16 cellular contexts compared by ENCODE assay signal in the genomic region with DNA sequence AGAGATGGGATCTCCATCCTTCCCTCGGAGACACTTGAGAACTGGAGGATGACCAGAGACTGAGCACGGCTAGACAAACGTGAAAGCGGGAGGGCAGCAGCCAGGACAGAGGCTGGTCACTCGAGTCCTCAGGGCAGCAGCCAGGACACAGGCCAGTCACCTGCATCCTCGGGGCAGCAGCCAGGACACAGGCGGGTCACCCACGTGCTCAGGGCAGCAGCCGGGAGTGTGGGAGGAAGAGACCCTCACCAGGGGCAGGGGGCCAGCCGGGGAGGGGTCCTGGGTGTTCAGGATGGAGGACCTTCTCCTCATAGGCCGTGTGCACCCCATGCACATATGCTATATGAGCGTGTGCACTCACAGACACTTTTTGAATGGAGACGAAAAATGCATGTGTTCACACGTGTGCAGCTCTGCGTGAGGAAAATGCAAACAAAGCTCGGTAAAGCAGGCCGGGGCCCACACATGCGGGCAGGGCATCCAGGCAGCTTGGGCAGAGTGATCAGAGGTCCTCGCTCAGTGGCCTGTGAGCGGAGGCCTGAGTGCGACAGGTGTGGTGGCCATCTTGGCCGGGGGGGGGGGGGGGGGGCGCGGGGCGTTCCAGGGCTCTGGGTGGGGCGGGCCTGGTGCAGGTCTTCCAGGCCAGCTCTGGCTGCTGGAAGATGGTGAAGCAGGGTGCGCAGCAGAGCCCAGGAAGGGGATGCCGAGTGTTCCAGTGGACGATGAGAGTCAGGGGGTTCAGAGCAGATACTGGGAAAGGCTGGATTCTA. TPM values are rescaled to one million over a fixed set of nuclear protein-coding genes. Genes with fewer than 3 reads are reported as not detected.
DNase-seq lines count a peak whose midpoint lies in the region; ATAC-seq and TF ChIP-seq lines count a peak whose summit lies in the region.
"Had no signal": no experiment of that assay in that cellular context is flagged by ENCODE, and none has a peak within 500 bp of the region (broad histone marks: within the 10 kb centered on the region; RNA-seq: fewer than 3 reads in every experiment).

No MANE protein-coding gene starts in this region.

- peaks cover 14% of the 10 kb centered on the region for H3K4me1 Mint-ChIP-seq in activated CD8-positive, alpha-beta T cell treated with anti-CD3 and anti-CD28 coated beads, Interleukin-2, amount 10 ng/mL, durations not matched to agents 7 days and 5 days (ENCODE audit: low read depth)
- peaks cover 5% of the 10 kb centered on the region for H3K4me1 Mint-ChIP-seq in activated CD8-positive, alpha-beta T cell treated with anti-CD3 and anti-CD28 coated beads for 36 hours (ENCODE audit: low read depth)
- H3K4me1 Mint-ChIP-seq in endothelial cell (ENCODE audit: unreplicated experiment), result no peaks in the 10 kb centered on the region
- peaks cover 6% of the 10 kb centered on the region for H3K4me1 Mint-ChIP-seq in type B pancreatic cell (ENCODE audit: unreplicated experiment)

- H3K4me3 ChIP-seq in H7 (ENCODE audit: insufficient read depth, low read depth, low read length) (no peak overlapping the region), lower leg skin (ENCODE audit: low read depth, poor library complexity, severe bottlenecking) (no peak overlapping the region)
- H3K4me3 ChIP-seq: BLaER1, GM23248 had no signal

- no peak for TF ChIP-seq POLR2A in lower leg skin (IDR thresholded peaks at IDR 0.05)

- no peaks in the 10 kb centered on the region for H3K27me3 Mint-ChIP-seq in activated CD8-positive, alpha-beta T cell treated with anti-CD3 and anti-CD28 coated beads, Interleukin-2, amount 10 ng/mL, durations not matched to agents 7 days and 5 days (ENCODE audit: low read depth)
- H3K27me3 Mint-ChIP-seq in activated CD8-positive, alpha-beta T cell treated with anti-CD3 and anti-CD28 coated beads for 36 hours, result no peaks in the 10 kb centered on the region
- H3K27me3 Mint-ChIP-seq in endothelial cell (ENCODE audit: unreplicated experiment) (peaks cover 2% of the 10 kb centered on the region), type B pancreatic cell (no peaks in the 10 kb centered on the region)

- DNase-seq in activated CD8-positive, alpha-beta T cell treated with anti-CD3 and anti-CD28 coated beads, Interleukin-2, amount 10 ng/mL, durations not matched to agents 7 days and 5 days, result no peak
- DNase-seq in activated CD8-positive, alpha-beta T cell treated with anti-CD3 and anti-CD28 coated beads for 36 hours, result no peak
- DNase-seq in H7, result peak; percentile 74
- DNase-seq in endothelial cell (ENCODE audit: low spot score), result no peak
- DNase-seq in type B pancreatic cell (ENCODE audit: extremely low spot score, unreplicated experiment), result no peak
- no peak for DNase-seq in lower leg skin (ENCODE audit: low spot score in 2 of 2)
- DNase-seq: 8988T; Calu3; CD8-positive, alpha-beta T cell; DMS79; GDM1; GM23248; HCEC 1CT; HFFc6 had no signal

- ATAC-seq in activated CD8-positive, alpha-beta T cell treated with anti-CD3 and anti-CD28 coated beads, Interleukin-2, amount 10 ng/mL, durations not matched to agents 7 days and 5 days, result no peak
- ATAC-seq in activated CD8-positive, alpha-beta T cell treated with anti-CD3 and anti-CD28 coated beads for 36 hours, result no peak
- ATAC-seq in HG03095 (IDR thresholded peaks at IDR 0.05; ENCODE audit: unreplicated experiment), result no peak
- ATAC-seq: CD8-positive, alpha-beta T cell had no signal

- H3K9me3 Mint-ChIP-seq in activated CD8-positive, alpha-beta T cell treated with anti-CD3 and anti-CD28 coated beads, Interleukin-2, amount 10 ng/mL, durations not matched to agents 7 days and 5 days (ENCODE audit: insufficient read depth), result no peaks in the 10 kb centered on the region
- no peaks in the 10 kb centered on the region for H3K9me3 Mint-ChIP-seq in activated CD8-positive, alpha-beta T cell treated with anti-CD3 and anti-CD28 coated beads for 36 hours
- H3K9me3 Mint-ChIP-seq in endothelial cell (ENCODE audit: unreplicated experiment) (no peaks in the 10 kb centered on the region), type B pancreatic cell (no peaks in the 10 kb centered on the region)
- H3K9me3 Mint-ChIP-seq: CD8-positive, alpha-beta T cell; HFFc6 had no signal

- TF ChIP-seq CTCF in activated CD8-positive, alpha-beta T cell treated with anti-CD3 and anti-CD28 coated beads for 36 hours (IDR thresholded peaks at IDR 0.05), result no peak
- TF ChIP-seq CTCF in endothelial cell (IDR thresholded peaks at IDR 0.05; ENCODE audit: unreplicated experiment), result no peak
- no peak for TF ChIP-seq CTCF in type B pancreatic cell (conservative IDR thresholded peaks at IDR 0.05)
- no peak for TF ChIP-seq CTCF in lower leg skin (IDR thresholded peaks at IDR 0.05)

- H3K27me3 ChIP-seq in H7 (ENCODE audit: control insufficient read depth, insufficient read depth, low read length), result no peaks in the 10 kb centered on the region
- H3K27me3 ChIP-seq: BLaER1 had no signal

- CTCF ChIA-PET in activated CD8-positive, alpha-beta T cell treated with anti-CD3 and anti-CD28 coated beads, Interleukin-2, amount 10 ng/mL, durations not matched to agents 7 days and 5 days (lab: Charles Lee), result no interaction called here
- CTCF ChIA-PET in activated CD8-positive, alpha-beta T cell treated with anti-CD3 and anti-CD28 coated beads for 36 hours (lab: Charles Lee), result no interaction called here

- intact Hi-C loops in activated CD8-positive, alpha-beta T cell treated with anti-CD3 and anti-CD28 coated beads for 36 hours (cut with micrococcal nuclease), result no loop called here
- intact Hi-C loops in lower leg skin (cut with DNase I; ENCODE audit: low total_unique reads), result no loop called here

- no peak overlapping the region for H3K4me3 Mint-ChIP-seq in activated CD8-positive, alpha-beta T cell treated with anti-CD3 and anti-CD28 coated beads, Interleukin-2, amount 10 ng/mL, durations not matched to agents 7 days and 5 days
- no peak overlapping the region for H3K4me3 Mint-ChIP-seq in activated CD8-positive, alpha-beta T cell treated with anti-CD3 and anti-CD28 coated beads for 36 hours
- H3K4me3 Mint-ChIP-seq in endothelial cell (ENCODE audit: unreplicated experiment) (peak overlapping the region; percentile 33), type B pancreatic cell (no peak overlapping the region)
- H3K4me3 Mint-ChIP-seq: CD8-positive, alpha-beta T cell; HFFc6 had no signal

- H3K27ac Mint-ChIP-seq in activated CD8-positive, alpha-beta T cell treated with anti-CD3 and anti-CD28 coated beads, Interleukin-2, amount 10 ng/mL, durations not matched to agents 7 days and 5 days, result peak overlapping the region; percentile 42
- no peak overlapping the region for H3K27ac Mint-ChIP-seq in activated CD8-positive, alpha-beta T cell treated with anti-CD3 and anti-CD28 coated beads for 36 hours
- no peak overlapping the region for H3K27ac Mint-ChIP-seq in endothelial cell (ENCODE audit: unreplicated experiment)
- H3K27ac Mint-ChIP-seq in type B pancreatic cell, result peak overlapping the region; percentile 21
- H3K27ac Mint-ChIP-seq: CD8-positive, alpha-beta T cell; HFFc6 had no signal

- no peaks in the 10 kb centered on the region for H3K36me3 Mint-ChIP-seq in activated CD8-positive, alpha-beta T cell treated with anti-CD3 and anti-CD28 coated beads, Interleukin-2, amount 10 ng/mL, durations not matched to agents 7 days and 5 days (ENCODE audit: low read depth)
- no peaks in the 10 kb centered on the region for H3K36me3 Mint-ChIP-seq in activated CD8-positive, alpha-beta T cell treated with anti-CD3 and anti-CD28 coated beads for 36 hours (ENCODE audit: low read depth)
- no peaks in the 10 kb centered on the region for H3K36me3 Mint-ChIP-seq in endothelial cell (ENCODE audit: low read depth, unreplicated experiment)
- H3K36me3 Mint-ChIP-seq in type B pancreatic cell, result no peaks in the 10 kb centered on the region
- H3K36me3 Mint-ChIP-seq: CD8-positive, alpha-beta T cell had no signal

- WGBS in lower leg skin, 2 donors, result 88 to 90% methylated on average over 28 of the region's 29 CpGs

- H3K36me3 ChIP-seq in H7 (replicated peaks; ENCODE audit: control insufficient read depth, insufficient read depth, low read length), result no peaks in the 10 kb centered on the region
- H3K36me3 ChIP-seq: BLaER1 had no signal

- POLR2A ChIA-PET in activated CD8-positive, alpha-beta T cell treated with anti-CD3 and anti-CD28 coated beads, Interleukin-2, amount 10 ng/mL, durations not matched to agents 7 days and 5 days (lab: Charles Lee), result no interaction called here
- POLR2A ChIA-PET in activated CD8-positive, alpha-beta T cell treated with anti-CD3 and anti-CD28 coated beads for 36 hours (lab: Charles Lee), result no interaction called here

RNA-seq across cellular contexts. Expression of a gene that starts 26.7 kb away (rescaled TPM):
- under 1 TPM; 0.66 to 0.83 TPM for total RNA-seq in activated CD8-positive, alpha-beta T cell treated with anti-CD3 and anti-CD28 coated beads, Interleukin-2, amount 10 ng/mL, durations not matched to agents 7 days and 5 days
- total RNA-seq in activated CD8-positive, alpha-beta T cell treated with anti-CD3 and anti-CD28 coated beads for 36 hours, result under 1 TPM; 0.45 to 0.56 TPM
- total RNA-seq in H7 (2014; rRNA removed; shearing (Covaris generic)), result 0.28 and 0.44 TPM in 2 replicates
- total RNA-seq in endothelial cell (ENCODE audit: unreplicated experiment), result 14.7 TPM
- 0.43 and 1.5 TPM in 2 replicates for total RNA-seq in type B pancreatic cell (ENCODE audit: low replicate concordance)
- under 1 TPM; 0.17 to 0.49 (median 0.40) TPM for total RNA-seq in lower leg skin

RNA-seq across cellular contexts. Expression of a gene that starts 43.6 kb away (rescaled TPM):
- total RNA-seq in activated CD8-positive, alpha-beta T cell treated with anti-CD3 and anti-CD28 coated beads, Interleukin-2, amount 10 ng/mL, durations not matched to agents 7 days and 5 days, result 10 to 100 TPM; 15.8 to 19.3 TPM
- 10 to 100 TPM; 15.0 to 18.0 TPM for total RNA-seq in activated CD8-positive, alpha-beta T cell treated with anti-CD3 and anti-CD28 coated beads for 36 hours
- 1.1 and 1.7 TPM in 2 replicates for total RNA-seq in H7 (2014; rRNA removed; shearing (Covaris generic))
- total RNA-seq in endothelial cell (ENCODE audit: unreplicated experiment), result 6.8 TPM
- total RNA-seq in type B pancreatic cell (ENCODE audit: low replicate concordance), result 24.0 and 26.7 TPM in 2 replicates
- total RNA-seq in lower leg skin, result 1 to 10 TPM; 2.0 to 4.0 (median 3.1) TPM

Comparison
In these comparisons a context has a peak if more than half of its experiments do, and no peak if none do; other contexts are left out.
1. H3K27ac Mint-ChIP-seq: peak in activated CD8-positive, alpha-beta T cell treated with anti-CD3 and anti-CD28 coated beads, Interleukin-2, amount 10 ng/mL, durations not matched to agents 7 days and 5 days (single experiment) and type B pancreatic cell (single experiment); none in activated CD8-positive, alpha-beta T cell treated with anti-CD3 and anti-CD28 coated beads for 36 hours (single experiment) and endothelial cell (single experiment).